Comparison of ENCODE assay signal across 1 cellular context in genomic region chr1:5430911-5431310, GRCh38.
TF ChIP-seq lines count a peak whose summit lies in the region.

No MANE protein-coding gene starts in this region.

TF ChIP-seq in HepG2, 621 proteins besides CTCF, POLR2A, EP300 and RAD21 (continued from another document and continues in another):
- TF ChIP-seq ZBTB2 (CRISPR knock-in tag; IDR thresholded peaks at IDR 0.05; ENCODE audit: low read depth) (no peak), ZNF749 (CRISPR knock-in tag; IDR thresholded peaks at IDR 0.05; ENCODE audit: borderline replicate concordance) (no peak), MIER2 (CRISPR knock-in tag; IDR thresholded peaks at IDR 0.05) (no peak), GPBP1L1 (CRISPR knock-in tag; IDR thresholded peaks at IDR 0.05) (no peak), HMG20A (CRISPR knock-in tag; IDR thresholded peaks at IDR 0.05; ENCODE audit: borderline replicate concordance) (peak; percentile 89; the same call in 1 of the 2 replicates), ELF3 (CRISPR knock-in tag; IDR thresholded peaks at IDR 0.05) (peak; percentile 98), BRF2 (CRISPR knock-in tag; IDR thresholded peaks at IDR 0.05) (no peak), NAIF1 (CRISPR knock-in tag; IDR thresholded peaks at IDR 0.05; ENCODE audit: borderline replicate concordance) (no peak), ZBED4 (CRISPR knock-in tag; IDR thresholded peaks at IDR 0.05; ENCODE audit: borderline replicate concordance) (no peak), ZNF768 (CRISPR knock-in tag; IDR thresholded peaks at IDR 0.05) (no peak), ATF5 (CRISPR knock-in tag; IDR thresholded peaks at IDR 0.05; ENCODE audit: low read depth) (no peak), HDAC2 (CRISPR knock-in tag; IDR thresholded peaks at IDR 0.05) (no peak), FOSL1 (CRISPR knock-in tag; IDR thresholded peaks at IDR 0.05; ENCODE audit: borderline replicate concordance) (no peak), POLR2G (IDR thresholded peaks at IDR 0.05; ENCODE audit: low read depth, low read length) (no peak), RNF2 (conservative IDR thresholded peaks at IDR 0.05; ENCODE audit: low read depth) (no peak), SKIL (CRISPR knock-in tag; IDR thresholded peaks at IDR 0.05; ENCODE audit: borderline replicate concordance) (peak; percentile 63; the same call in 1 of the 2 replicates), SMAD3 (CRISPR knock-in tag; IDR thresholded peaks at IDR 0.05) (no peak), RXRA (CRISPR knock-in tag; IDR thresholded peaks at IDR 0.05) (no peak; the same call in 1 of the 2 replicates), ARHGAP35 (CRISPR knock-in tag; IDR thresholded peaks at IDR 0.05; ENCODE audit: borderline replicate concordance) (no peak), ZNF790 (CRISPR knock-in tag; IDR thresholded peaks at IDR 0.05; ENCODE audit: borderline replicate concordance) (peak; percentile 36; the same call in 1 of the 2 replicates), MEF2D (CRISPR knock-in tag; IDR thresholded peaks at IDR 0.05) (no peak), RORA (CRISPR knock-in tag; IDR thresholded peaks at IDR 0.05) (no peak), FOXP1 (IDR thresholded peaks at IDR 0.05) (no peak), FOXP1 (CRISPR knock-in tag; IDR thresholded peaks at IDR 0.05) (peak; percentile 77), ZNF256 (CRISPR knock-in tag; conservative IDR thresholded peaks at IDR 0.05) (no peak), MTERF4 (CRISPR knock-in tag; IDR thresholded peaks at IDR 0.05) (no peak), PHF5A (CRISPR knock-in tag; IDR thresholded peaks at IDR 0.05; ENCODE audit: low read depth, unreplicated experiment) (no peak), EZH2 (conservative IDR thresholded peaks at IDR 0.05; ENCODE audit: low read depth, low read length) (no peak), MEIS2 (CRISPR knock-in tag; IDR thresholded peaks at IDR 0.05) (no peak), ZBTB1 (CRISPR knock-in tag; IDR thresholded peaks at IDR 0.05; ENCODE audit: borderline replicate concordance) (no peak), ZNF780A (CRISPR knock-in tag; IDR thresholded peaks at IDR 0.05) (no peak), ARNT2 (CRISPR knock-in tag; IDR thresholded peaks at IDR 0.05; ENCODE audit: low read depth) (no peak), ZNF839 (CRISPR knock-in tag; IDR thresholded peaks at IDR 0.05; ENCODE audit: borderline replicate concordance) (no peak), ZNF558 (CRISPR knock-in tag; IDR thresholded peaks at IDR 0.05; ENCODE audit: borderline replicate concordance) (no peak), GLI4 (CRISPR knock-in tag; IDR thresholded peaks at IDR 0.05; ENCODE audit: borderline replicate concordance) (no peak), ZNF83 (CRISPR knock-in tag; IDR thresholded peaks at IDR 0.05; ENCODE audit: borderline replicate concordance) (no peak), MIER3 (CRISPR knock-in tag; IDR thresholded peaks at IDR 0.05; ENCODE audit: borderline replicate concordance) (no peak), CERS6 (CRISPR knock-in tag; IDR thresholded peaks at IDR 0.05) (no peak), ZNF263 (CRISPR knock-in tag; IDR thresholded peaks at IDR 0.05) (no peak), CC2D1A (CRISPR knock-in tag; IDR thresholded peaks at IDR 0.05) (no peak), MXD3 (CRISPR knock-in tag; IDR thresholded peaks at IDR 0.05) (no peak), ZNF800 (CRISPR knock-in tag; IDR thresholded peaks at IDR 0.05) (no peak), NFIB (CRISPR knock-in tag; IDR thresholded peaks at IDR 0.05; ENCODE audit: borderline replicate concordance) (no peak), FOXA3 (CRISPR knock-in tag; IDR thresholded peaks at IDR 0.05) (peak; percentile 78), ZNF629 (CRISPR knock-in tag; conservative IDR thresholded peaks at IDR 0.05) (no peak), FOXC1 (CRISPR knock-in tag; IDR thresholded peaks at IDR 0.05; ENCODE audit: borderline replicate concordance) (no peak), ATF7 (IDR thresholded peaks at IDR 0.05) (no peak), ATF7 (CRISPR knock-in tag; IDR thresholded peaks at IDR 0.05) (no peak), HDAC1 (CRISPR knock-in tag; IDR thresholded peaks at IDR 0.05) (peak; percentile 44; the same call in 1 of the 2 replicates), NR1H2 (CRISPR knock-in tag; IDR thresholded peaks at IDR 0.05; ENCODE audit: borderline replicate concordance, low read depth) (no peak), DRAP1 (CRISPR knock-in tag; IDR thresholded peaks at IDR 0.05) (no peak), RARA (CRISPR knock-in tag; IDR thresholded peaks at IDR 0.05) (peak; percentile 83), ZNF710 (CRISPR knock-in tag; IDR thresholded peaks at IDR 0.05; ENCODE audit: borderline replicate concordance) (no peak)
